ENCODE assay signal across 8 cellular contexts in the genomic region with DNA sequence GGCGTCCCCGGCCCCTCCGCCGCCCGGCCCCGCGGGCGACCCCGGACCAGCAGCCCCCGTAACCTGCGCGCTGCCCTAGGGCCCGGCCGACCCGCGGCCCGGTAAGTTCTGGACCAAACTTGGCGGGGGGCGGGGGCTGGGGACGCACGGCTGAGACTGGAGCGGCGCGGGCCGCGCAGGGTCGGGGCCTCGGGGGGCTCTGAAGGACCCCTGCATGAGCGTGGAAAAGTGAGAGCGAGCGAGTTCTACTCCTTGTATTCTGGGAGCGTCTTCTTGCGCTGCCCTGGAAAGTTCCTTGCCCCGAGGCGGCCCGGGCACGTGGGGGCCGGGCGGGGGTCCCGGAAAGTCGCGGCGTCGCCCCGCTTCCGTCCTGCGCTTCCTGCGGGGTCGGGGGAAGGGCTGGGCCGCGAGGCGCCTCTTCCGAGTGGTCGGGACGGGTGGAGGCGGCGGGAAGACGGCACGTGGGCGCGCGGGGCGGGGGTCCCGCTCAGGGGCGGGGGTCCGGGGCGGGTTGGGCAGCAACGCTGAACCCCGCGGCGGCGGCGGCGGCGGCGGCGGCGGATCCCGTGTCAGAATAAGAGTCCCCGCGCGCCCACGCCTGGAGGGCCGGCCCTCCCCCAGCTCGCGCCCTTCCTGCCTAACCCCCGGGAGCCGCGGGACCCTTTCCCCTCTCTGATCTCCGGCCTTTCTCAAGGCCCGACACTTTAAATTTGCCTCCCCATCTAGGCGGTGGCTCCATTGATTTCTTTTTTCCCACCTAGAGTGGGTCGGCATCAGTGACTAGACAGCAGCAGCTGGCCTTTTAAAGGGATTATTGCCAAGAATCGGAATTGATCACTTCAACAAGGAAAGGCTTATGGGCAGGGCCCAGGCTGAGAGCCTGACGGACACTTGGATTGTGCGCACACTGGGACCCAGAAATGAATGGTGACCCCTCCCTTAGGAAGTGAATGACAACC. TPM values are rescaled to one million over a fixed set of nuclear protein-coding genes. Genes with fewer than 3 reads are reported as not detected.
A peak's percentile ranks its signal among the peaks of the same experiment; 100 is the strongest.
DNase-seq lines count a peak whose midpoint lies in the region; ATAC-seq, FAIRE-seq and TF ChIP-seq lines count a peak whose summit lies in the region.

No MANE protein-coding gene starts in this region.

- no peaks in the 10 kb centered on the region for H3K36me3 ChIP-seq in kidney (ENCODE audit: control insufficient read depth in 1 of 2, insufficient read depth in 2 of 2, low read length in 2 of 2)

- H3K9me3 ChIP-seq in kidney (ENCODE audit: control insufficient read depth in 1 of 2, low read length in 2 of 2): no peaks in the 10 kb centered on the region

- H3K4me3 Mint-ChIP-seq in T-helper 1 cell treated with Interleukin-12 subunit alpha and Interleukin-12 subunit beta and Interleukin-4 antibody, amounts not matched to agents 30 μg/mL and 1 μg/mL, for 36 hours: peak overlapping the region; percentile 92
- H3K4me3 Mint-ChIP-seq in brain: peak overlapping the region; percentile 94 to 99 (median 98)

- H3K9me3 Mint-ChIP-seq in T-helper 1 cell treated with Interleukin-12 subunit alpha and Interleukin-12 subunit beta and Interleukin-4 antibody, amounts not matched to agents 30 μg/mL and 1 μg/mL, for 36 hours: no peaks in the 10 kb centered on the region
- H3K9me3 Mint-ChIP-seq in brain: no peaks in the 10 kb centered on the region

- FAIRE-seq in HTR-8/SVneo (lab: Jason Lieb, UNC) (no peak), kidney (lab: Jason Lieb, UNC) (no peak)

- H3K4me1 Mint-ChIP-seq in T-helper 1 cell treated with Interleukin-12 subunit alpha and Interleukin-12 subunit beta and Interleukin-4 antibody, amounts not matched to agents 30 μg/mL and 1 μg/mL, for 36 hours (ENCODE audit: low read depth): peaks cover 54% of the 10 kb centered on the region
- H3K4me1 Mint-ChIP-seq in brain: peaks cover 71% of the 10 kb centered on the region

- intact Hi-C loops in kidney (cut with DNase I): no loop called here

- peak; percentile 26 for DNase-seq in activated T-cell treated with anti-CD3 and anti-CD28 coated beads for 24 hours (ENCODE audit: low read depth)
- no peak for DNase-seq in activated T-cell treated with anti-CD3 and anti-CD28 coated beads for 4 hours
- peak; percentile 45 for DNase-seq in HTR-8/SVneo (ENCODE audit: insufficient read length, low spot score)
- DNase-seq in kidney: peak; percentile 88
- peak; percentile 54 for DNase-seq in stimulated activated CD4-positive, alpha-beta T cell treated with anti-CD3 and anti-CD28 coated beads, Interleukin-1b, Interleukin-23, amount 100 ng/mL, for 48 hours

- peak overlapping the region; percentile 45 to 79 for H3K27ac ChIP-seq in kidney (ENCODE audit: low read depth in 2 of 2, low read length in 2 of 2)

- peak overlapping the region; percentile 57 to 89 for H3K4me3 ChIP-seq in kidney (ENCODE audit: low read length in 2 of 2)

- H3K27ac Mint-ChIP-seq in T-helper 1 cell treated with Interleukin-12 subunit alpha and Interleukin-12 subunit beta and Interleukin-4 antibody, amounts not matched to agents 30 μg/mL and 1 μg/mL, for 36 hours: peak overlapping the region; percentile 92
- peak overlapping the region; percentile 85 to 99 (median 96) for H3K27ac Mint-ChIP-seq in brain

- H3K9ac ChIP-seq in kidney (ENCODE audit: low read length in 2 of 2): peak overlapping the region; percentile 6 to 81

- no peak for ATAC-seq in esophagus mucosa

- peaks cover 27 to 34% of the 10 kb centered on the region in 2 donors for H3K4me1 ChIP-seq in kidney (ENCODE audit: control insufficient read depth in 1 of 2, insufficient read depth in 1 of 2, low read depth in 1 of 2, low read length in 2 of 2)

- H3K27me3 Mint-ChIP-seq in T-helper 1 cell treated with Interleukin-12 subunit alpha and Interleukin-12 subunit beta and Interleukin-4 antibody, amounts not matched to agents 30 μg/mL and 1 μg/mL, for 36 hours (ENCODE audit: low read depth): no peaks in the 10 kb centered on the region
- H3K27me3 Mint-ChIP-seq in brain: peaks cover 5% of the 10 kb centered on the region

- H3K36me3 Mint-ChIP-seq in T-helper 1 cell treated with Interleukin-12 subunit alpha and Interleukin-12 subunit beta and Interleukin-4 antibody, amounts not matched to agents 30 μg/mL and 1 μg/mL, for 36 hours (ENCODE audit: low read depth): peaks cover 3% of the 10 kb centered on the region
- H3K36me3 Mint-ChIP-seq in brain: peaks cover 4% of the 10 kb centered on the region

- TF ChIP-seq CTCF in brain (conservative IDR thresholded peaks at IDR 0.05) (no peak), kidney (IDR thresholded peaks at IDR 0.05; ENCODE audit: borderline replicate concordance, extremely low read depth, insufficient read depth) (no peak)

RNA-seq across cellular contexts. Expression of a gene that starts 0.7 kb away (rescaled TPM):
- 40.0 TPM for polyA plus RNA-seq in brain (ENCODE audit: insufficient read depth, low read depth, low replicate concordance)
- 91.0 TPM for total RNA-seq in kidney
- polyA plus RNA-seq in kidney (ENCODE audit: insufficient read depth, low read depth, low replicate concordance): 18.0 TPM
- 58.9 TPM for total RNA-seq in esophagus mucosa
